ENCODE assay signal across 8 cellular contexts in genomic region chr5:59587489-59588337, GRCh38.
DNase-seq lines count a peak whose midpoint lies in the region; ATAC-seq, FAIRE-seq and TF ChIP-seq lines count a peak whose summit lies in the region.

No MANE protein-coding gene starts in this region.

- H3K36me3 ChIP-seq in endothelial cell of umbilical vein (ENCODE audit: control insufficient read depth in 2 of 2, extremely low read depth in 1 of 2, insufficient read depth in 2 of 2, low read length in 2 of 2), result no peaks in the 10 kb centered on the region

- FAIRE-seq in endothelial cell of umbilical vein (lab: Jason Lieb, UNC) (no peak), urothelium cell line (lab: Jason Lieb, UNC) (peak; percentile 42)

- H3K79me2 ChIP-seq in endothelial cell of umbilical vein (ENCODE audit: control insufficient read depth, insufficient read depth, low read length), result no peaks in the 10 kb centered on the region

- H3K4me1 ChIP-seq in endothelial cell of umbilical vein (ENCODE audit: control insufficient read depth, extremely low read depth, insufficient read depth, low read length), result peaks cover 20% of the 10 kb centered on the region

- no TSS peak for BruUV-seq in endothelial cell of umbilical vein (replicated peaks; lab: Mats Ljungman, UMichigan)

- no peak for TF ChIP-seq POLR2A in endothelial cell of umbilical vein (IDR thresholded peaks at IDR 0.05; ENCODE audit: low read depth, low read length)

- no peak for ATAC-seq in GM19467 (IDR thresholded peaks at IDR 0.05; ENCODE audit: unreplicated experiment)

- intact Hi-C loops in endothelial cell of umbilical vein (cut with micrococcal nuclease), result loop anchor here (5.0 kb wide), 2 partner anchors 75 to 80 kb away; no protein-coding TSS in a partner anchor

- peak overlapping the region; percentile 5 for H3K9ac ChIP-seq in endothelial cell of umbilical vein (replicated peaks; ENCODE audit: extremely low read depth, insufficient read depth, low read length)

- POLR2A ChIA-PET in endothelial cell of umbilical vein (lab: Charles Lee), result no interaction called here

- no peak overlapping the region for H3K4me3 ChIP-seq in endothelial cell of umbilical vein (replicated peaks in 1 of 3; ENCODE audit: insufficient read depth in 1 of 3, low read depth in 1 of 3, low read length in 3 of 3)

- no peaks in the 10 kb centered on the region for H3K9me3 ChIP-seq in endothelial cell of umbilical vein (replicated peaks; ENCODE audit: control insufficient read depth, insufficient read depth, low read length)

- CTCF ChIA-PET in endothelial cell of umbilical vein (lab: Charles Lee), result interaction anchor here (1.1 to 1.7 kb wide), 3 partner anchors 10 to 81 kb away, joined by 4 to 6 read pairs (median 5); no protein-coding TSS in a partner anchor

- no peaks in the 10 kb centered on the region for H3K27me3 ChIP-seq in endothelial cell of umbilical vein (ENCODE audit: control insufficient read depth in 2 of 2, insufficient read depth in 2 of 2, low read length in 2 of 2)

- DNase-seq in GOT3 (lab: John Stamatoyannopoulos, UW), result peak; percentile 19
- peak; percentile 30 for DNase-seq in NCI-H524 treated with DMSO at 0.1 percent for 48 hours (lab: John Stamatoyannopoulos, UW)
- DNase-seq in endothelial cell of umbilical vein (ENCODE audit: low read depth, low spot score), result peak; percentile 55
- peak; percentile 89 for DNase-seq in midbrain (lab: John Stamatoyannopoulos, UW)
- peak; percentile 69 for DNase-seq in urothelium cell line (ENCODE audit: low spot score)
- DNase-seq in SIG-M5 treated with dmso at 0.1 percent for 504 hours (lab: John Stamatoyannopoulos, UW; ENCODE audit: unreplicated experiment), result no peak
- no peak for DNase-seq in activated CD4-positive, alpha-beta T cell treated with anti-CD3 and anti-CD28 coated beads, Interleukin-2, amount 50 U/mL, for 48 hours

- H3K9me1 ChIP-seq in endothelial cell of umbilical vein (replicated peaks; ENCODE audit: control insufficient read depth, extremely low read depth, insufficient read depth, low read length), result no peaks in the 10 kb centered on the region

- no peak overlapping the region for H3K27ac ChIP-seq in endothelial cell of umbilical vein (ENCODE audit: insufficient read depth, low read depth, low read length)

- TF ChIP-seq CTCF in endothelial cell of umbilical vein (IDR thresholded peaks at IDR 0.05; ENCODE audit: extremely low read depth in 1 of 2, insufficient read depth in 1 of 2, low read depth in 1 of 2, low read length in 2 of 2), result peak in 1 of 2 donors; percentile 29

- peak overlapping the region; percentile 69 for H3K4me2 ChIP-seq in endothelial cell of umbilical vein (ENCODE audit: insufficient read depth, low read length)

- H2AFZ ChIP-seq in endothelial cell of umbilical vein (ENCODE audit: low read depth, low read length), result no peak overlapping the region

- no peaks in the 10 kb centered on the region for H4K20me1 ChIP-seq in endothelial cell of umbilical vein (replicated peaks; ENCODE audit: control insufficient read depth, extremely low read depth, insufficient read depth, low read length)

- dilution Hi-C loops in endothelial cell of umbilical vein (cut with MboI; ENCODE audit: extremely low pct_ligation_motif_present, low sequenced_read_pairs), result no loop called here

TF ChIP-seq in endothelial cell of umbilical vein, 7 proteins besides CTCF, POLR2A, EP300 and RAD21:
- no peak for TF ChIP-seq FOS (IDR thresholded peaks at IDR 0.05; ENCODE audit: borderline replicate concordance, insufficient read depth, low read length)
- TF ChIP-seq EZH2 (IDR thresholded peaks at IDR 0.05; ENCODE audit: borderline replicate concordance, low read depth, low read length, severe bottlenecking), result no peak
- TF ChIP-seq JUN (IDR thresholded peaks at IDR 0.05; ENCODE audit: borderline replicate concordance, insufficient read depth, insufficient read length, low read depth), result no peak
TF ChIP-seq in endothelial cell of umbilical vein: peak in this region for 0.

Comparison
In these comparisons a context has a peak if more than half of its experiments do, and no peak if none do; other contexts are left out.
1. DNase-seq: peak in GOT3 (single experiment), NCI-H524 treated with DMSO at 0.1 percent for 48 hours (single experiment), endothelial cell of umbilical vein (single experiment), midbrain (single experiment) and urothelium cell line (single experiment); none in SIG-M5 treated with dmso at 0.1 percent for 504 hours (single experiment) and activated CD4-positive, alpha-beta T cell treated with anti-CD3 and anti-CD28 coated beads, Interleukin-2, amount 50 U/mL, for 48 hours (0 of 2).